In genomic region chr9:5886114-5886939, GRCh38 we compare ENCODE assay signal across 8 cellular contexts. TPM values are rescaled to one million over a fixed set of nuclear protein-coding genes. Genes with fewer than 3 reads are reported as not detected.
DNase-seq lines count a peak whose midpoint lies in the region; TF ChIP-seq lines count a peak whose summit lies in the region.

No MANE protein-coding gene starts in this region.

- in situ Hi-C loops in GM23248 (cut with MboI) (no loop called here), SK-MEL-5 (cut with HindIII; ENCODE audit: low pct_unique_long_range_greater_than_20kb, low sequenced_read_pairs) (no loop called here)

- H3K36me3 ChIP-seq in GM06990 (ENCODE audit: control insufficient read depth, insufficient read depth, low read length) (no peaks in the 10 kb centered on the region), GM23248 (ENCODE audit: low read depth) (no peaks in the 10 kb centered on the region), uterus (no peaks in the 10 kb centered on the region)

- H3K4me3 Mint-ChIP-seq in glutamatergic neuron (ENCODE audit: unreplicated experiment) (no peak overlapping the region), progenitor cell of endocrine pancreas (ENCODE audit: low read depth) (no peak overlapping the region)

- no peaks in the 10 kb centered on the region for H3K9me2 ChIP-seq in GM23248 (ENCODE audit: insufficient read depth)

- H3K9me3 Mint-ChIP-seq in glutamatergic neuron (ENCODE audit: unreplicated experiment), result no peaks in the 10 kb centered on the region
- no peaks in the 10 kb centered on the region for H3K9me3 Mint-ChIP-seq in progenitor cell of endocrine pancreas (ENCODE audit: low read depth)

- H3K9me3 ChIP-seq in GM23248 (ENCODE audit: low read depth) (no peaks in the 10 kb centered on the region), uterus (no peaks in the 10 kb centered on the region)

- no peaks in the 10 kb centered on the region for H3F3A ChIP-seq in GM23248 (ENCODE audit: insufficient read depth)

- H3K4me2 ChIP-seq in GM23248 (ENCODE audit: unreplicated experiment), result no peak overlapping the region

- no peaks in the 10 kb centered on the region for H4K20me1 ChIP-seq in GM23248 (ENCODE audit: insufficient read depth)

- no peak overlapping the region for H3K9ac ChIP-seq in GM23248

- TF ChIP-seq CTCF in GM06990 (IDR thresholded peaks at IDR 0.05; ENCODE audit: insufficient read depth, low read length, poor library complexity, severe bottlenecking), result peak; percentile 94
- peak; percentile 86 for TF ChIP-seq CTCF in glutamatergic neuron (IDR thresholded peaks at IDR 0.05; ENCODE audit: partially characterized antibody, unreplicated experiment)
- TF ChIP-seq CTCF in progenitor cell of endocrine pancreas (IDR thresholded peaks at IDR 0.05; ENCODE audit: unreplicated experiment), result peak; percentile 94
- TF ChIP-seq CTCF in uterus (IDR thresholded peaks at IDR 0.05), result peak; percentile 78 to 86 (median 81)

- DNase-seq in GM06990 (ENCODE audit: extremely low read depth, insufficient read length), result peak; percentile 51
- DNase-seq in GM23248, result peak; percentile 74
- DNase-seq in Kasumi-1 (lab: John Stamatoyannopoulos, UW), result peak; percentile 17 to 34
- DNase-seq in SK-MEL-5 (ENCODE audit: low read depth, low spot score), result peak; percentile 88
- peak; percentile 80 for DNase-seq in activated gamma-delta T cell treated with Interleukin-2 at 50 U/mL for 16 hours
- peak; percentile 90 for DNase-seq in glutamatergic neuron
- DNase-seq in progenitor cell of endocrine pancreas (ENCODE audit: low spot score, unreplicated experiment), result peak; percentile 82
- DNase-seq in uterus, result peak; percentile 68 to 72

- no peaks in the 10 kb centered on the region for H3K36me3 Mint-ChIP-seq in glutamatergic neuron (ENCODE audit: unreplicated experiment)
- no peaks in the 10 kb centered on the region for H3K36me3 Mint-ChIP-seq in progenitor cell of endocrine pancreas (ENCODE audit: insufficient read depth)

- H3K4me3 ChIP-seq in GM06990 (replicated peaks; ENCODE audit: low read depth, low read length) (no peak overlapping the region), GM23248 (no peak overlapping the region), uterus (no peak overlapping the region)

- H3K4me1 Mint-ChIP-seq in glutamatergic neuron (ENCODE audit: low read depth, unreplicated experiment) (no peaks in the 10 kb centered on the region), progenitor cell of endocrine pancreas (ENCODE audit: low read depth) (no peaks in the 10 kb centered on the region)

- 54 to 57% methylated on average over 8 of the region's 8 CpGs for WGBS in GM23248 (ENCODE audit: low coverage in 1 of 2, low lambda C conversion rate in 2 of 2, missing lambda C conversion rate in 2 of 2), 2 experiments

- H2AFZ ChIP-seq in GM23248, result no peak overlapping the region

- H3K27me3 ChIP-seq in GM06990 (replicated peaks; ENCODE audit: control insufficient read depth, insufficient read depth, low read length), result no peaks in the 10 kb centered on the region
- H3K27me3 ChIP-seq in GM23248 (replicated peaks; ENCODE audit: insufficient read depth), result no peaks in the 10 kb centered on the region
- H3K27me3 ChIP-seq in uterus, result no peaks in the 10 kb centered on the region

- intact Hi-C loops in uterus (cut with DNase I; ENCODE audit: low total_unique reads), result no loop called here

- H3K4me1 ChIP-seq in GM23248 (ENCODE audit: insufficient read depth), result no peaks in the 10 kb centered on the region
- no peaks in the 10 kb centered on the region for H3K4me1 ChIP-seq in uterus

- H3K27ac Mint-ChIP-seq in glutamatergic neuron (ENCODE audit: unreplicated experiment), result no peak overlapping the region
- H3K27ac Mint-ChIP-seq in progenitor cell of endocrine pancreas, result no peak overlapping the region

- TF ChIP-seq POLR2A in uterus (IDR thresholded peaks at IDR 0.05), result no peak

- H3K27ac ChIP-seq in GM23248, result no peak overlapping the region
- no peak overlapping the region for H3K27ac ChIP-seq in uterus

- H3K27me3 Mint-ChIP-seq in glutamatergic neuron (ENCODE audit: unreplicated experiment) (no peaks in the 10 kb centered on the region), progenitor cell of endocrine pancreas (no peaks in the 10 kb centered on the region)

- no peaks in the 10 kb centered on the region for H3K79me2 ChIP-seq in GM23248 (ENCODE audit: insufficient read depth)

RNA-seq across cellular contexts. Expression of gene MLANA, which starts 4.4 kb away (rescaled TPM):
- total RNA-seq in GM23248 (2014; rRNA removed; shearing (Covaris generic)), result not detected in 2 replicates
- 0.24 TPM in 2 replicates for polyA plus RNA-seq in GM23248 (2016; fragmentation: Nextera tagmentation; extraction: Ambion mirVana)
- 3,042 and 3,120 TPM in 2 replicates for total RNA-seq in SK-MEL-5 (2014; rRNA removed; shearing (Covaris generic))
- 696 and 908 TPM in 2 replicates for polyA plus RNA-seq in SK-MEL-5 (2015; cell fraction: cytosol; rRNA removed)
- 312 and 353 TPM in 2 replicates for polyA plus RNA-seq in SK-MEL-5 (2015; cell fraction: nucleus; rRNA removed)
- total RNA-seq in glutamatergic neuron (ENCODE audit: unreplicated experiment) (not detected), progenitor cell of endocrine pancreas (not detected in 2 replicates), uterus (not detected)

RNA-seq across cellular contexts. Expression of gene ERMP1, which starts 53.4 kb away (rescaled TPM):
- 8.4 and 10.5 TPM in 2 replicates for total RNA-seq in GM23248 (2014; rRNA removed; shearing (Covaris generic))
- polyA plus RNA-seq in GM23248 (2016; fragmentation: Nextera tagmentation; extraction: Ambion mirVana), result 2.6 TPM in 2 replicates
- 35.2 and 38.2 TPM in 2 replicates for total RNA-seq in SK-MEL-5 (2014; rRNA removed; shearing (Covaris generic))
- 31.8 and 42.2 TPM in 2 replicates for polyA plus RNA-seq in SK-MEL-5 (2015; cell fraction: cytosol; rRNA removed)
- 9.8 and 12.7 TPM in 2 replicates for polyA plus RNA-seq in SK-MEL-5 (2015; cell fraction: nucleus; rRNA removed)
- total RNA-seq in glutamatergic neuron (ENCODE audit: unreplicated experiment) (4.2 TPM), progenitor cell of endocrine pancreas (20.3 and 21.2 TPM in 2 replicates), uterus (10 to 100 TPM in 2 of 4 donors, 1 to 10 TPM in 2; 7.9 to 34.9 (median 11.5) TPM)

Comparison
In these comparisons a context has a peak if more than half of its experiments do, and no peak if none do; other contexts are left out.
1. DNase-seq: peak in every context shown above with its lines; median percentile 90 in glutamatergic neuron; 88 in SK-MEL-5; 82 in progenitor cell of endocrine pancreas; 80 in activated gamma-delta T cell treated with Interleukin-2 at 50 U/mL for 16 hours; 74 in GM23248; 70 in uterus; 51 in GM06990; 26 in Kasumi-1.
2. RNA of gene MLANA, which starts 4.4 kb away (total RNA-seq): 3,042 to 3,120 TPM in SK-MEL-5; not detected in GM23248, not detected in glutamatergic neuron (single experiment), not detected in progenitor cell of endocrine pancreas and not detected in uterus; every median in the first group is over 1,000 times any median in the second.
3. Peak in every context shown above with its lines, with median percentiles within 50 percentile points of each other: CTCF ChIP-seq.